In the genomic region with DNA sequence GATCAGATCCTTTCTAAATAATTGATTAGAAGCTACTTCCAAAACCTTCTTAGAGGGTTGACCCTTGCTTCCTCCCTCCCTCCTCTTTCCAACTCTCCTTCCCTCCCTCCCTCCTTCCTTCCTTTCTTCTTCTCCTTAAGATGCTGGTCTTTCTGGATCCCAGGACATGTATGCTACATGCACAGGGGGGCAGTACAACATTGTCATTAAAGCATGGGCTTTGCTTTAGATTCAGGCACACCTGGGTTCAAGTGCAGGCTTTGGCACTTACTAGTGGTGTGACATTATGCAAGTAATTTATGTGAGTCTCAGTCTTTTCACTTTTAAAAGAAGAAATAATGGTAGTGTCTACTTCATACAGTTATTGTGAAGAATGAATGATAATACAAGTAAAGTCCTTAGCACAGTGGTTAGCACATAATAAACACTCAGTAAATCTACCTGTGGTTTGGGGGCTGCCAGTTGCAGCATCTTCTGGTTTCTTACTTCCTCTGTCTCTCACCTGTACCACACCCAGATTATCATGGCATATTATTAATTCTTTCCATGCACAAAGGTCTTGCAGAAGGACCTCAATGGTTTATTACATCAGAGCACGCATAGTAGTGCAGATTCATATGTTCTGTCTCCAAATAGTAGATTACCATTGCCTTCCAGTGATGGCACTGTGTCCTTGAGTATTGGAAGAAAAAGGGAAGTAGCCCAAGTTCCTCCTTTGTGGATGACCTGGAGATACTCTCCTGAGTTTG, we compare ENCODE assay signal across 8 cellular contexts.
A peak's percentile ranks its signal among the peaks of the same experiment; 100 is the strongest.
DNase-seq lines count a peak whose midpoint lies in the region; ATAC-seq, FAIRE-seq and TF ChIP-seq lines count a peak whose summit lies in the region.

No MANE protein-coding gene starts in this region.

- H3K23me2 ChIP-seq in H1 (ENCODE audit: low read depth, low read length), result no peaks in the 10 kb centered on the region

- H4K8ac ChIP-seq in H1 (ENCODE audit: extremely low read depth, insufficient read depth, low read length), result no peak overlapping the region

- no peak overlapping the region for H3K23ac ChIP-seq in H1 (ENCODE audit: insufficient read length)

- H3K4me1 ChIP-seq in H1 (replicated peaks in 1 of 4; ENCODE audit: control insufficient read depth in 3 of 4, insufficient read depth in 4 of 4, low read length in 3 of 4), result no peaks in the 10 kb centered on the region

- peak; percentile 37 for TF ChIP-seq CTCF in AG04449 (IDR thresholded peaks at IDR 0.05; ENCODE audit: insufficient read depth, low read length, missing control alignments)
- no peak for TF ChIP-seq CTCF in H1 (IDR thresholded peaks at IDR 0.05; ENCODE audit: control extremely low read depth in 1 of 3, insufficient read depth in 1 of 3, low read depth in 1 of 3, low read length in 3 of 3)

- TF ChIP-seq POLR2A in H1 (IDR thresholded peaks at IDR 0.05; ENCODE audit: control extremely low read depth in 1 of 2, low read depth in 2 of 2, low read length in 2 of 2), result no peak

- H3K14ac ChIP-seq in H1 (ENCODE audit: insufficient read length), result no peak overlapping the region

- H4K5ac ChIP-seq in H1 (ENCODE audit: insufficient read length, low read depth, low read length), result no peak overlapping the region

- DNase-seq in AG04449 (ENCODE audit: low read depth, low spot score), result no peak
- peak; percentile 23 for DNase-seq in GDM1 (lab: John Stamatoyannopoulos, UW)
- DNase-seq in NOMO-1 (lab: John Stamatoyannopoulos, UW; ENCODE audit: unreplicated experiment in 2 of 2), result peak; percentile 47 to 81
- no peak for DNase-seq in H1 (ENCODE audit: low read depth in 1 of 2, low spot score in 2 of 2)
- no peak for DNase-seq in DMS153 (lab: John Stamatoyannopoulos, UW)
- DNase-seq in NCI-H146 treated with DMSO at 0.1 percent for 48 hours (lab: John Stamatoyannopoulos, UW; ENCODE audit: unreplicated experiment), result no peak
- no peak for DNase-seq in HPDE6-E6E7 (ENCODE audit: extremely low spot score)

- H3K4me3 ChIP-seq in AG04449 (ENCODE audit: low read depth, low read length) (no peak overlapping the region), H1 (ENCODE audit: extremely low read depth in 1 of 4, insufficient read depth in 2 of 4, low read depth in 3 of 4, low read length in 4 of 4) (no peak overlapping the region)

- H2BK5ac ChIP-seq in H1 (ENCODE audit: low read depth, low read length), result no peak overlapping the region

- no peak overlapping the region for H3K4ac ChIP-seq in H1 (replicated peaks; ENCODE audit: insufficient read length, low read depth, low read length)

- POLR2A ChIA-PET in AG04449 (lab: Yijun Ruan, JAX), result no interaction called here
- POLR2A ChIA-PET in H1 (lab: Charles Lee; ENCODE audit: partially characterized antibody), result no interaction called here

- no peak overlapping the region for H2BK120ac ChIP-seq in H1 (replicated peaks; ENCODE audit: low read depth, low read length)

- H4K20me1 ChIP-seq in H1 (replicated peaks in 1 of 2; ENCODE audit: control insufficient read depth in 1 of 2, insufficient read depth in 2 of 2, low read length in 2 of 2), result peaks cover 0 to 3% of the 10 kb centered on the region in 2 experiments

- H2BK15ac ChIP-seq in H1 (ENCODE audit: low read length), result no peak overlapping the region

- no peak for FAIRE-seq in H1 (lab: Jason Lieb, UNC)

- H3K36me3 ChIP-seq in H1 (ENCODE audit: control insufficient read depth in 2 of 4, insufficient read depth in 4 of 4, low read length in 3 of 4), result no peaks in the 10 kb centered on the region

- WGBS in H1 (ENCODE audit: extremely low coverage in 1 of 2, insufficient coverage in 1 of 2, insufficient read length in 1 of 2, insufficient replicate concordance in 2 of 2, low coverage in 1 of 2, low lambda C conversion rate in 2 of 2, missing lambda C conversion rate in 1 of 2), 2 experiments, result 100% methylated on average over 1 of the region's 1 CpG; no CpG with 5 or more reads in 1 of the 2 experiments

- H4K91ac ChIP-seq in H1 (replicated peaks; ENCODE audit: insufficient read length, low read length), result no peak overlapping the region

- no peak overlapping the region for H3K27ac ChIP-seq in H1 (ENCODE audit: low read depth, low read length)

- H2AK5ac ChIP-seq in H1 (ENCODE audit: low read depth, low read length), result no peak overlapping the region

- no peak overlapping the region for H2BK12ac ChIP-seq in H1 (ENCODE audit: low read depth, low read length)

- no peaks in the 10 kb centered on the region for H3K9me3 ChIP-seq in H1 (ENCODE audit: insufficient read depth in 2 of 2, low read depth in 1 of 2, low read length in 1 of 2)

- H3K4me2 ChIP-seq in H1 (ENCODE audit: insufficient read depth in 1 of 2, low read depth in 2 of 2, low read length in 2 of 2), result no peak overlapping the region

- H3K18ac ChIP-seq in H1 (ENCODE audit: extremely low read depth, low read length), result no peak overlapping the region

- TF ChIP-seq EP300 in H1 (IDR thresholded peaks at IDR 0.05; ENCODE audit: borderline replicate concordance in 1 of 2, low read depth in 2 of 2, low read length in 2 of 2), result no peak

- no peak overlapping the region for H2BK20ac ChIP-seq in H1 (ENCODE audit: low read length)

- no peaks in the 10 kb centered on the region for H3K27me3 ChIP-seq in H1 (replicated peaks in 1 of 4; ENCODE audit: control insufficient read depth in 3 of 4, extremely low read depth in 1 of 4, insufficient read depth in 3 of 4, low read length in 3 of 4)

- no peaks in the 10 kb centered on the region for H3K79me2 ChIP-seq in H1 (ENCODE audit: control insufficient read depth in 1 of 2, insufficient read depth in 2 of 2, low read length in 2 of 2)

- H3K9ac ChIP-seq in H1 (replicated peaks in 1 of 4; ENCODE audit: extremely low read depth in 1 of 4, low read depth in 3 of 4, low read length in 3 of 4), result no peak overlapping the region

- peak; percentile 21 to 22; a peak in 3 of 4 replicates for TF ChIP-seq RAD21 in H1 (IDR thresholded peaks at IDR 0.05 in 1 of 2, conservative IDR thresholded peaks at IDR 0.05 in 1 of 2; ENCODE audit: low read depth in 2 of 2, low read length in 2 of 2)

- no peak overlapping the region for H3K56ac ChIP-seq in H1 (replicated peaks; ENCODE audit: insufficient read length, low read depth, low read length)

- no peaks in the 10 kb centered on the region for H3K79me1 ChIP-seq in H1 (ENCODE audit: low read depth, low read length)

- CTCF ChIA-PET in AG04449 (lab: Yijun Ruan, JAX) (interaction anchor here (0.8 to 1.6 kb wide), 9 partner anchors 8 to 1033 kb away, joined by 3 to 6 read pairs (median 4); partner anchors contain the start of gene NR3C1), H1 (lab: Charles Lee; ENCODE audit: partially characterized antibody) (interaction anchor here (4.1 kb wide), 1 partner anchor 8 kb away, joined by 23 read pairs; no protein-coding TSS in a partner anchor)

- H2AFZ ChIP-seq in H1 (ENCODE audit: low read length), result no peak overlapping the region

- ATAC-seq in HG03432 (IDR thresholded peaks at IDR 0.05; ENCODE audit: unreplicated experiment), result no peak

TF ChIP-seq in H1, 55 proteins besides CTCF, POLR2A, EP300 and RAD21:
- TF ChIP-seq NRF1 (IDR thresholded peaks at IDR 0.05; ENCODE audit: low read depth, low read length) (no peak), KDM1A (IDR thresholded peaks at IDR 0.05; ENCODE audit: borderline replicate concordance, low read length) (no peak), RXRA (IDR thresholded peaks at IDR 0.05; ENCODE audit: insufficient read depth, low read depth, low read length) (no peak), POU5F1 (IDR thresholded peaks at IDR 0.05; ENCODE audit: low read depth, low read length) (no peak), RFX5 (IDR thresholded peaks at IDR 0.05; ENCODE audit: borderline replicate concordance, low read depth, low read length) (no peak), TBP (IDR thresholded peaks at IDR 0.05; ENCODE audit: low read depth, low read length) (no peak), BCL11A (IDR thresholded peaks at IDR 0.05; ENCODE audit: low read depth in 2 of 2, low read length in 2 of 2) (no peak), CBX5 (IDR thresholded peaks at IDR 0.05; ENCODE audit: low read depth, low read length) (no peak), CHD2 (IDR thresholded peaks at IDR 0.05; ENCODE audit: low read length) (no peak), ZNF274 (IDR thresholded peaks at IDR 0.05; ENCODE audit: borderline replicate concordance, extremely low read depth, low read length) (no peak), CBX8 (IDR thresholded peaks at IDR 0.05; ENCODE audit: borderline replicate concordance, low read depth, low read length) (no peak), CEBPB (IDR thresholded peaks at IDR 0.05; ENCODE audit: low read depth, low read length) (no peak), RNF2 (IDR thresholded peaks at IDR 0.05; ENCODE audit: borderline replicate concordance, low read depth, low read length, missing control alignments, poor library complexity, severe bottlenecking) (no peak), SUZ12 (IDR thresholded peaks at IDR 0.05; ENCODE audit: low read length) (no peak), SP2 (IDR thresholded peaks at IDR 0.05; ENCODE audit: low read length) (no peak), YY1 (IDR thresholded peaks at IDR 0.05; ENCODE audit: low read depth, low read length) (no peak)
- TF ChIP-seq, protein P1, sequence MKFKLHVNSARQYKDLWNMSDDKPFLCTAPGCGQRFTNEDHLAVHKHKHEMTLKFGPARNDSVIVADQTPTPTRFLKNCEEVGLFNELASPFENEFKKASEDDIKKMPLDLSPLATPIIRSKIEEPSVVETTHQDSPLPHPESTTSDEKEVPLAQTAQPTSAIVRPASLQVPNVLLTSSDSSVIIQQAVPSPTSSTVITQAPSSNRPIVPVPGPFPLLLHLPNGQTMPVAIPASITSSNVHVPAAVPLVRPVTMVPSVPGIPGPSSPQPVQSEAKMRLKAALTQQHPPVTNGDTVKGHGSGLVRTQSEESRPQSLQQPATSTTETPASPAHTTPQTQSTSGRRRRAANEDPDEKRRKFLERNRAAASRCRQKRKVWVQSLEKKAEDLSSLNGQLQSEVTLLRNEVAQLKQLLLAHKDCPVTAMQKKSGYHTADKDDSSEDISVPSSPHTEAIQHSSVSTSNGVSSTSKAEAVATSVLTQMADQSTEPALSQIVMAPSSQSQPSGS (IDR thresholded peaks at IDR 0.05; ENCODE audit: low read length), result no peak
TF ChIP-seq in H1: peak in this region for 0.

Comparison
In these comparisons a context has a peak if more than half of its experiments do, and no peak if none do; other contexts are left out.
1. DNase-seq: peak in GDM1 (single experiment) and NOMO-1 (2 of 2); none in AG04449 (single experiment), H1 (0 of 2), DMS153 (single experiment), NCI-H146 treated with DMSO at 0.1 percent for 48 hours (single experiment) and HPDE6-E6E7 (single experiment).